In genomic region chr13:93865235-93865634, GRCh38 we compare ENCODE assay signal across 21 cellular contexts.
A peak's percentile ranks its signal among the peaks of the same experiment; 100 is the strongest.
DNase-seq lines count a peak whose midpoint lies in the region; TF ChIP-seq lines count a peak whose summit lies in the region.
"Had no signal": no experiment of that assay in that cellular context is flagged by ENCODE, and none has a peak within 500 bp of the region (broad histone marks: within the 10 kb centered on the region; RNA-seq: fewer than 3 reads in every experiment).

No MANE protein-coding gene starts in this region.

- H3K27ac Mint-ChIP-seq in mesothelial cell of epicardium (peak overlapping the region; percentile 55), endothelial cell (ENCODE audit: unreplicated experiment) (no peak overlapping the region)
- H3K27ac Mint-ChIP-seq: B cell; CD14-positive monocyte; CD4-positive, alpha-beta T cell; CD8-positive, alpha-beta memory T cell; H9; HFFc6 had no signal

- H3K4me3 ChIP-seq in WERI-Rb-1 (ENCODE audit: low read depth, low read length), result no peak overlapping the region
- H3K4me3 ChIP-seq: BLaER1 treated with 17β-estradiol and CSF1 and Interleukin-3, amounts not matched to agents 10 nM and 100 nM; GM12878; GM23248 had no signal

- H3K36me3 ChIP-seq in WERI-Rb-1, result peaks cover 20% of the 10 kb centered on the region
- H3K36me3 ChIP-seq: BLaER1 treated with 17β-estradiol and CSF1 and Interleukin-3, amounts not matched to agents 10 nM and 100 nM had no signal

- DNase-seq in ELF-1 (ENCODE audit: low read depth, low spot score) (peak; percentile 11), NCI-H82 (lab: John Stamatoyannopoulos, UW) (peak; percentile 86), WERI-Rb-1 (peak; percentile 87), mesothelial cell of epicardium (ENCODE audit: low spot score in 2 of 2, unreplicated experiment in 2 of 2) (no peak), COR-L47 (lab: John Stamatoyannopoulos, UW) (no peak), GM13976 (ENCODE audit: low spot score) (no peak), endothelial cell (ENCODE audit: low spot score) (no peak)
- DNase-seq: Calu3; CD4-positive, alpha-beta T cell; CD8-positive, alpha-beta memory T cell; DMS153; DND-41; GDM1; GM23248; H9; HFFc6 had no signal

- in situ Hi-C loops in GM13976 (cut with MboI; ENCODE audit: low sequenced_read_pairs, unreplicated experiment), result no loop called here

- H3K27ac ChIP-seq in WERI-Rb-1, result peak overlapping the region; percentile 47
- H3K27ac ChIP-seq: 22Rv1; BLaER1 treated with 17β-estradiol and CSF1 and Interleukin-3, amounts not matched to agents 10 nM and 100 nM; GM23248 had no signal

- peaks cover 3% of the 10 kb centered on the region for H3K9me3 ChIP-seq in WERI-Rb-1 (ENCODE audit: severe bottlenecking)
- H3K9me3 ChIP-seq: BLaER1 treated with 17β-estradiol and CSF1 and Interleukin-3, amounts not matched to agents 10 nM and 100 nM had no signal

- H3K9me3 Mint-ChIP-seq in mesothelial cell of epicardium, result peaks cover 3% of the 10 kb centered on the region
- H3K9me3 Mint-ChIP-seq in endothelial cell (ENCODE audit: unreplicated experiment), result no peaks in the 10 kb centered on the region
- H3K9me3 Mint-ChIP-seq: CD4-positive, alpha-beta T cell; CD8-positive, alpha-beta memory T cell; H9; HFFc6 had no signal

- H3K4me1 Mint-ChIP-seq in mesothelial cell of epicardium (peaks cover 42% of the 10 kb centered on the region), endothelial cell (ENCODE audit: unreplicated experiment) (no peaks in the 10 kb centered on the region)
- H3K4me1 Mint-ChIP-seq: B cell; CD14-positive monocyte; CD8-positive, alpha-beta memory T cell had no signal

- H3K27me3 Mint-ChIP-seq in mesothelial cell of epicardium (ENCODE audit: low read depth) (no peaks in the 10 kb centered on the region), endothelial cell (ENCODE audit: unreplicated experiment) (no peaks in the 10 kb centered on the region)
- H3K27me3 Mint-ChIP-seq: B cell; CD4-positive, alpha-beta T cell; CD8-positive, alpha-beta memory T cell had no signal

- no peak for TF ChIP-seq CTCF in WERI-Rb-1 (IDR thresholded peaks at IDR 0.05; ENCODE audit: low read depth, low read length)
- TF ChIP-seq CTCF in mesothelial cell of epicardium (IDR thresholded peaks at IDR 0.05; ENCODE audit: unreplicated experiment), result no peak
- no peak for TF ChIP-seq CTCF in GM13976 (IDR thresholded peaks at IDR 0.05; ENCODE audit: borderline replicate concordance, control extremely low read depth, extremely low read depth, insufficient read depth, missing control alignments)
- no peak for TF ChIP-seq CTCF in endothelial cell (IDR thresholded peaks at IDR 0.05; ENCODE audit: unreplicated experiment)

- peaks cover 10% of the 10 kb centered on the region for H3K36me3 Mint-ChIP-seq in mesothelial cell of epicardium
- H3K36me3 Mint-ChIP-seq in endothelial cell (ENCODE audit: low read depth, unreplicated experiment), result no peaks in the 10 kb centered on the region
- H3K36me3 Mint-ChIP-seq: CD14-positive monocyte; CD8-positive, alpha-beta memory T cell had no signal

- H3K27me3 ChIP-seq in WERI-Rb-1 (ENCODE audit: insufficient read depth, low read depth, severe bottlenecking), result no peaks in the 10 kb centered on the region
- H3K27me3 ChIP-seq: BLaER1 treated with 17β-estradiol and CSF1 and Interleukin-3, amounts not matched to agents 10 nM and 100 nM had no signal

- H3K4me3 Mint-ChIP-seq in mesothelial cell of epicardium (no peak overlapping the region), endothelial cell (ENCODE audit: unreplicated experiment) (no peak overlapping the region)
- H3K4me3 Mint-ChIP-seq: B cell; CD14-positive monocyte; CD4-positive, alpha-beta T cell; CD8-positive, alpha-beta memory T cell; H9; HFFc6 had no signal

Comparison
In these comparisons a context has a peak if more than half of its experiments do, and no peak if none do; other contexts are left out.
1. DNase-seq: peak in ELF-1 (single experiment), NCI-H82 (single experiment) and WERI-Rb-1 (single experiment); none in mesothelial cell of epicardium (0 of 2), COR-L47 (single experiment), GM13976 (single experiment) and endothelial cell (single experiment).